9 cellular contexts compared by ENCODE assay signal in genomic region chr17:20116683-20117309, GRCh38.
DNase-seq lines count a peak whose midpoint lies in the region; ATAC-seq and TF ChIP-seq lines count a peak whose summit lies in the region.
"Had no signal": no experiment of that assay in that cellular context is flagged by ENCODE, and none has a peak within 500 bp of the region (broad histone marks: within the 10 kb centered on the region; RNA-seq: fewer than 3 reads in every experiment).

No MANE protein-coding gene starts in this region.

- peak; percentile 53 to 68 for ATAC-seq in activated CD4-positive, CD25-positive, alpha-beta regulatory T cell treated with anti-CD3 and anti-CD28 coated beads, Interleukin-2, amount 50 U/mL, for 24 hours
- ATAC-seq in lung (ENCODE audit: insufficient read depth, low FRiP score), result peak; percentile 27
- ATAC-seq in HG03045 (IDR thresholded peaks at IDR 0.05; ENCODE audit: unreplicated experiment), result no peak

- peak; percentile 78 for TF ChIP-seq CTCF in choroid plexus epithelial cell (conservative IDR thresholded peaks at IDR 0.05; ENCODE audit: low read depth, low read length)
- peak; percentile 45 for TF ChIP-seq CTCF in lung (IDR thresholded peaks at IDR 0.05; ENCODE audit: control extremely low read depth, extremely low read depth)

- H3K27me3 ChIP-seq in lung (ENCODE audit: control insufficient read depth, insufficient read depth), result no peaks in the 10 kb centered on the region
- H3K27me3 ChIP-seq: BLaER1 had no signal

- H3K27ac ChIP-seq in lung (ENCODE audit: low read depth in 1 of 2, low read length in 1 of 2), result no peak overlapping the region
- H3K27ac ChIP-seq: BLaER1 had no signal

- no peak overlapping the region for H3K4me3 ChIP-seq in choroid plexus epithelial cell (ENCODE audit: low read depth, low read length)
- H3K4me3 ChIP-seq in lung, result no peak overlapping the region
- H3K4me3 ChIP-seq: BLaER1 had no signal

- H3K36me3 ChIP-seq in lung (ENCODE audit: control insufficient read depth in 2 of 2, insufficient read depth in 2 of 2, low read length in 2 of 2), result no peaks in the 10 kb centered on the region

- 26 to 29% methylated on average over 8 of the region's 8 CpGs for WGBS in lung, 2 donors

- DNase-seq in DMS79 treated with DMSO at 0.1 percent for 48 hours (lab: John Stamatoyannopoulos, UW), result peak; percentile 19
- DNase-seq in DMS79 (lab: John Stamatoyannopoulos, UW), result no peak
- peak; percentile 53 for DNase-seq in NCI-H1105 treated with DMSO at 0.1 percent for 48 hours (lab: John Stamatoyannopoulos, UW)
- peak; percentile 66 for DNase-seq in choroid plexus epithelial cell (ENCODE audit: low read depth)
- DNase-seq in lung (ENCODE audit: low spot score), result no peak
- DNase-seq in stimulated activated CD8-positive, alpha-beta memory T cell treated with anti-CD3 and anti-CD28 coated beads, Interleukin-4, amount 100 ng/mL, for 48 hours, result peak; percentile 60

- no peaks in the 10 kb centered on the region for H3K9me3 ChIP-seq in lung (ENCODE audit: control insufficient read depth in 2 of 2, insufficient read depth in 1 of 2, low read length in 1 of 2)
- H3K9me3 ChIP-seq: BLaER1 had no signal

- H3K4me1 ChIP-seq in lung (ENCODE audit: control insufficient read depth in 2 of 2, insufficient read depth in 2 of 2, low read length in 2 of 2), result no peaks in the 10 kb centered on the region
- H3K4me1 ChIP-seq: BLaER1 had no signal

Comparison
In these comparisons a context has a peak if more than half of its experiments do, and no peak if none do; other contexts are left out.
1. DNase-seq: peak in DMS79 treated with DMSO at 0.1 percent for 48 hours (single experiment), NCI-H1105 treated with DMSO at 0.1 percent for 48 hours (single experiment), choroid plexus epithelial cell (single experiment) and stimulated activated CD8-positive, alpha-beta memory T cell treated with anti-CD3 and anti-CD28 coated beads, Interleukin-4, amount 100 ng/mL, for 48 hours (single experiment); none in DMS79 (single experiment) and lung (single experiment).